17 cellular contexts compared by ENCODE assay signal in genomic region chr7:140722254-140722653, GRCh38.
"Had no signal": no experiment of that assay in that cellular context is flagged by ENCODE, and none has a peak within 500 bp of the region (broad histone marks: within the 10 kb centered on the region; RNA-seq: fewer than 3 reads in every experiment).

No MANE protein-coding gene starts in this region.

- H3K36me3 Mint-ChIP-seq: naive B cell had no signal

- H3K36me3 ChIP-seq: prostate gland had no signal

- H3K4me1 Mint-ChIP-seq: endodermal cell had no signal

- DNase-seq: activated B cell treated with CpG ODN at 0.5 μM for 24 hours; amygdala; cerebellar nuclear complex; endodermal cell; hippocampal formation; left cardiac atrium; lower lobe of right lung; naive B cell; stimulated activated CD4-positive, alpha-beta T cell treated with anti-CD3 and anti-CD28 coated beads, Interleukin-4, amount 100 ng/mL, for 24 hours; stimulated activated naive CD4-positive, alpha-beta T cell treated with Interleukin-2 at 50 U/mL for 16 hours; tibial artery had no signal

- H3K9me3 Mint-ChIP-seq: activated B cell treated with CpG ODN at 0.5 μM for 24 hours; activated naive CD4-positive, alpha-beta T cell treated with anti-CD3 and anti-CD28 coated beads for 36 hours; activated T-cell treated with anti-CD3 and anti-CD28 coated beads, Interleukin-2, amount 50 U/mL, for 72 hours; endodermal cell; naive B cell had no signal

- H3K4me1 ChIP-seq: prostate gland, right atrium auricular region, tibial artery had no signal

- H3K9me3 ChIP-seq: lower lobe of right lung, prostate gland, right atrium auricular region, tibial artery had no signal

- ATAC-seq: left cardiac atrium had no signal

- H3K27ac Mint-ChIP-seq: activated B cell treated with CpG ODN at 0.5 μM for 24 hours; activated naive CD4-positive, alpha-beta T cell treated with anti-CD3 and anti-CD28 coated beads for 36 hours; activated T-cell treated with anti-CD3 and anti-CD28 coated beads, Interleukin-2, amount 50 U/mL, for 72 hours; endodermal cell had no signal

- H3K27me3 Mint-ChIP-seq: activated B cell treated with CpG ODN at 0.5 μM for 24 hours; activated CD4-positive, alpha-beta T cell treated with anti-CD3 and anti-CD28 coated beads for 36 hours; naive B cell had no signal

- H3K4me3 ChIP-seq: coronary artery, lower lobe of right lung, prostate gland, right atrium auricular region, tibial artery had no signal

- H3K27ac ChIP-seq: coronary artery, lower lobe of right lung, prostate gland, right atrium auricular region, tibial artery had no signal

- H3K27me3 ChIP-seq: right atrium auricular region, tibial artery had no signal

- H3K4me3 Mint-ChIP-seq: activated B cell treated with CpG ODN at 0.5 μM for 24 hours; activated CD4-positive, alpha-beta T cell treated with anti-CD3 and anti-CD28 coated beads for 36 hours; activated naive CD4-positive, alpha-beta T cell treated with anti-CD3 and anti-CD28 coated beads for 36 hours; activated T-cell treated with anti-CD3 and anti-CD28 coated beads, Interleukin-2, amount 50 U/mL, for 72 hours; endodermal cell; naive B cell had no signal
